ENCODE assay signal across 1 cellular context in genomic region chr20:25623736-25624499, GRCh38.
TF ChIP-seq lines count a peak whose summit lies in the region.

TSS of gene NANP (minus strand) at chr20:25624014. CDS start at chr20:25623948, 66 bp downstream.

TF ChIP-seq in HepG2, 621 proteins besides CTCF, POLR2A, EP300 and RAD21 (continued from another document and continues in another):
- no peak; the same call in none of the 2 replicates for TF ChIP-seq ZHX2 (IDR thresholded peaks at IDR 0.05; ENCODE audit: low read depth)
- peak; percentile 85; the same call in 1 of the 2 replicates for TF ChIP-seq ZHX2 (CRISPR knock-in tag; IDR thresholded peaks at IDR 0.05; ENCODE audit: borderline replicate concordance)
- TF ChIP-seq DMTF1 (CRISPR knock-in tag; IDR thresholded peaks at IDR 0.05) = no peak; the same call in 1 of the 2 replicates
- peak; percentile 99 for TF ChIP-seq KLF13 (CRISPR knock-in tag; IDR thresholded peaks at IDR 0.05)
- TF ChIP-seq ARID3A (IDR thresholded peaks at IDR 0.05; ENCODE audit: low read depth, low read length) = no peak
- TF ChIP-seq ZMYM4 (CRISPR knock-in tag; IDR thresholded peaks at IDR 0.05) = peak; percentile 94
- no peak; the same call in none of the 2 replicates for TF ChIP-seq THAP8 (CRISPR knock-in tag; IDR thresholded peaks at IDR 0.05; ENCODE audit: borderline replicate concordance)
- TF ChIP-seq ZNF737 (CRISPR knock-in tag; IDR thresholded peaks at IDR 0.05; ENCODE audit: borderline replicate concordance) = peak; percentile 98; the same call in 1 of the 2 replicates
- TF ChIP-seq TBP (CRISPR knock-in tag; IDR thresholded peaks at IDR 0.05) = 0 out of 2 replicates have a peak, but pooled peaks have one; percentile 74
- no peak for TF ChIP-seq GRHL1 (CRISPR knock-in tag; conservative IDR thresholded peaks at IDR 0.05)
- TF ChIP-seq RFX3 (CRISPR knock-in tag; IDR thresholded peaks at IDR 0.05) = peak; percentile 40; the same call in 1 of the 2 replicates
- TF ChIP-seq TFAP4 (IDR thresholded peaks at IDR 0.05; ENCODE audit: borderline replicate concordance, low read depth) = 0 out of 2 replicates have a peak, but pooled peaks have one; percentile 41
- no peak for TF ChIP-seq TRIM22 (IDR thresholded peaks at IDR 0.05)
- peak; percentile 94 for TF ChIP-seq RARA (CRISPR knock-in tag; IDR thresholded peaks at IDR 0.05)
- TF ChIP-seq FOSL2 (CRISPR knock-in tag; IDR thresholded peaks at IDR 0.05) = no peak; the same call in 1 of the 2 replicates
- 0 out of 2 replicates have a peak, but pooled peaks have one; percentile 20 for TF ChIP-seq ATAD3A (CRISPR knock-in tag; IDR thresholded peaks at IDR 0.05)
- no peak for TF ChIP-seq ATF6 (CRISPR knock-in tag; conservative IDR thresholded peaks at IDR 0.05)
- peak; percentile 97 for TF ChIP-seq SRSF4 (IDR thresholded peaks at IDR 0.05; ENCODE audit: low read depth, low read length, poor library complexity, severe bottlenecking)
- peak; percentile 36; the same call in 1 of the 2 replicates for TF ChIP-seq RFX5 (IDR thresholded peaks at IDR 0.05; ENCODE audit: low read depth, low read length)
- TF ChIP-seq REPIN1 (CRISPR knock-in tag; IDR thresholded peaks at IDR 0.05; ENCODE audit: borderline replicate concordance, low read depth) = peak; percentile 97
- TF ChIP-seq E2F2 (CRISPR knock-in tag; IDR thresholded peaks at IDR 0.05; ENCODE audit: borderline replicate concordance) = peak; percentile 98; the same call in 1 of the 2 replicates
- peak; percentile 93 for TF ChIP-seq TFE3 (CRISPR knock-in tag; IDR thresholded peaks at IDR 0.05)
- peak; percentile 83; the same call in 1 of the 2 replicates for TF ChIP-seq MTA1 (CRISPR knock-in tag; IDR thresholded peaks at IDR 0.05; ENCODE audit: borderline replicate concordance)
- peak; percentile 92; the same call in 1 of the 2 replicates for TF ChIP-seq TAF1 (CRISPR knock-in tag; IDR thresholded peaks at IDR 0.05)
- TF ChIP-seq RNF2 (conservative IDR thresholded peaks at IDR 0.05; ENCODE audit: low read depth) = peak; percentile 100
- 0 out of 2 replicates have a peak, but pooled peaks have one; percentile 81 for TF ChIP-seq ZBED4 (CRISPR knock-in tag; IDR thresholded peaks at IDR 0.05; ENCODE audit: borderline replicate concordance)
